Comparison of ENCODE assay signal across 14 cellular contexts in the genomic region with DNA sequence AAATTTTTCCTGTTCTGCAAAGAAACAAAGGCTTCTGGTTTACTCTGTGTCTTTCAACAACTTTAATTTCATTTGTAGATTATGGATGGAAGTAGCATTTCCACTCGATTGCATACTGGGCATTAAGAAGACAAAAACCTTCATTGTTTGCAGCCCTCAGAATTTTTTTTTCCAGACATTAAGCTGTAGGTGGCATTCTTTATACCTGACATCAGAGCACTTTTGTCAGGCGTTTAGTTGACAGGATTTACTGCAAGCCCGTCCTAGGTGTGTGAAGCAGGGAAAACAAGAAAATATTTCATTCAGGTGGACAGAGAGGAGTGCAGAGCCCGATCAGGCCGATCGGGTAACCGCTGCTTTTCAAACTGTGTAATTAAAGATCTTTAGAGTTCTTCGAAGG.
"Had no signal": no experiment of that assay in that cellular context is flagged by ENCODE, and none has a peak within 500 bp of the region (broad histone marks: within the 10 kb centered on the region; RNA-seq: fewer than 3 reads in every experiment).

No MANE protein-coding gene starts in this region.

- H3K36me3 ChIP-seq: suprapubic skin, upper lobe of right lung had no signal

- H3K27me3 ChIP-seq: hepatocyte, suprapubic skin, upper lobe of right lung had no signal

- FAIRE-seq: TTC549 had no signal

- H3K4me2 ChIP-seq: hepatocyte had no signal

- DNase-seq: activated CD4-positive, alpha-beta T cell treated with anti-CD3 and anti-CD28 coated beads, Interleukin-2, amount 10 ng/mL, durations not matched to agents 7 days and 5 days; activated CD4-positive, CD25-positive, alpha-beta regulatory T cell; activated naive CD4-positive, alpha-beta T cell treated with anti-CD3 and anti-CD28 coated beads for 36 hours; activated T-cell treated with anti-CD3 and anti-CD28 coated beads for 4 hours; erythroblast; stimulated activated CD4-positive, alpha-beta T cell treated with anti-CD3 and anti-CD28 coated beads, Interleukin-4, amount 100 ng/mL, for 1 hour; stimulated activated CD8-positive, alpha-beta memory T cell treated with anti-CD3 and anti-CD28 coated beads, Interleukin-4, amount 100 ng/mL, for 48 hours; stimulated activated naive CD8-positive, alpha-beta T cell treated with anti-CD3 and anti-CD28 coated beads, Interleukin-15, Interleukin-2, amounts not matched to agents 100 U/mL and 50 U/mL, for 24 hours; T-helper 17 cell; upper lobe of right lung had no signal

- H3K4me3 ChIP-seq: hepatocyte, suprapubic skin, upper lobe of right lung had no signal

- H3K9me3 ChIP-seq: suprapubic skin, upper lobe of right lung had no signal

- ATAC-seq: activated T-helper 17 cell treated with anti-CD3 and anti-CD28 coated beads, Interleukin-2, amount 50 U/mL, for 72 hours; stimulated activated naive CD8-positive, alpha-beta T cell treated with anti-CD3 and anti-CD28 coated beads, Interleukin-15, Interleukin-2, amounts not matched to agents 100 U/mL and 50 U/mL, for 24 hours; T-helper 17 cell; upper lobe of right lung had no signal

- H3K79me2 ChIP-seq: hepatocyte had no signal

- H3K27ac ChIP-seq: hepatocyte, suprapubic skin, upper lobe of right lung had no signal

- H3K4me1 ChIP-seq: suprapubic skin, upper lobe of right lung had no signal
